15 cellular contexts compared by ENCODE assay signal in the genomic region with DNA sequence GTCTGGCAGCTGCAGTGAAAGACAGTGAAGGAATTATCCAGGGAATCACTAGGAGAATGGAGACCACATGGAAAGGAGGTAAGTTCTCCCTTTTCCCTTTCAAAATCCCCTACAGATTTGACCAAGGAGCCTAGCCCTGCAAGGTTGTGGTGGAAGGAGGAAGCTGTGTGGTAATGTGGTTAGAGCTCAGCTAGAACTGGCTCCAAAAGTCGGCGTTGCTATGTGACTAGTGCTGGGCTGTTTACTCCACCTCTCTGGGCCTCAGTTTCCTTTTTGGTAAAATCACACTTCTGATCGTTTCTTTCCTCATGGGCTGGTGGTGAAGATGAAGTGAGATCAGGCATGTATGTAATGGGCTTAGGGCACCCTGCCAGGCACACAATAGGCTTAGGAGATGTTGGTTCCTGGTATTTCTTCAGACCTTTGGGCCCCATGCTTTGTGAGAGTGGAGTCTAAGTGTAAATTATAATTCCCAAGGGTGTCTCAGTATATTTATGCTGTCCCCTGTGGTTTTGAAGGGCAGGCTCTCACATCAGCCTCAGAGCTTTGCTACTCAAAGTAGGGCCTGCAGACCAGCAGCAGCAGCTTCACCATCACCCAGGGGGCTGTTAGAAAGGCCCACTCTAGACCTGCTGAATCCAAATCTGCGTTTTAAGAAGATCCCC.
A peak's percentile ranks its signal among the peaks of the same experiment; 100 is the strongest.
DNase-seq lines count a peak whose midpoint lies in the region; ATAC-seq, FAIRE-seq and TF ChIP-seq lines count a peak whose summit lies in the region.
"Had no signal": no experiment of that assay in that cellular context is flagged by ENCODE, and none has a peak within 500 bp of the region (broad histone marks: within the 10 kb centered on the region; RNA-seq: fewer than 3 reads in every experiment).

No MANE protein-coding gene starts in this region.

- CTCF ChIA-PET in GM12878 (lab: Yijun Ruan, JAX): no interaction called here

- H3K27me3 ChIP-seq in GM12878 (replicated peaks in 1 of 2; ENCODE audit: control insufficient read depth in 2 of 2, insufficient read depth in 2 of 2, low read length in 1 of 2): no peaks in the 10 kb centered on the region
- no peaks in the 10 kb centered on the region for H3K27me3 ChIP-seq in suprapubic skin
- H3K27me3 ChIP-seq: tibial nerve had no signal

- TF ChIP-seq EP300 in GM12878 (IDR thresholded peaks at IDR 0.05; ENCODE audit: borderline replicate concordance in 1 of 2, control insufficient read depth in 1 of 2, low read depth in 2 of 2, low read length in 2 of 2) (no peak), suprapubic skin (IDR thresholded peaks at IDR 0.05) (no peak)

- H3K36me3 ChIP-seq in GM12878 (ENCODE audit: control insufficient read depth in 2 of 2, insufficient read depth in 2 of 2, low read length in 1 of 2): no peaks in the 10 kb centered on the region
- no peaks in the 10 kb centered on the region for H3K36me3 ChIP-seq in suprapubic skin
- H3K36me3 ChIP-seq: tibial nerve had no signal

- H4K20me1 ChIP-seq in GM12878 (ENCODE audit: control insufficient read depth, insufficient read depth): no peaks in the 10 kb centered on the region

- in situ Hi-C loops in GM12878 (cut with MboI): no loop called here

- H3K79me2 ChIP-seq in GM12878 (ENCODE audit: control insufficient read depth, insufficient read depth, low read length): no peaks in the 10 kb centered on the region

- no peak overlapping the region for H3K4me3 ChIP-seq in GM12878
- H3K4me3 ChIP-seq in suprapubic skin: no peak overlapping the region
- H3K4me3 ChIP-seq: tibial nerve had no signal

- TF ChIP-seq POLR2A in GM12878 (IDR thresholded peaks at IDR 0.05; ENCODE audit: low read depth, low read length): no peak
- TF ChIP-seq POLR2A in suprapubic skin (IDR thresholded peaks at IDR 0.05): no peak

- RAD21 ChIA-PET in GM12878 (lab: Charles Lee; ENCODE audit: unreplicated experiment): no interaction called here

- H3K9me3 ChIP-seq in GM12878 (replicated peaks; ENCODE audit: control insufficient read depth, insufficient read depth, low read length) (no peaks in the 10 kb centered on the region; the same call in 2 of the 3 replicates), suprapubic skin (no peaks in the 10 kb centered on the region)
- H3K9me3 ChIP-seq: tibial nerve had no signal

- SMC1A ChIA-PET in GM12878 (lab: Charles Lee; ENCODE audit: uncharacterized antibody, unreplicated experiment): interaction anchor here (0.9 kb wide), 1 partner anchor 138 kb away, joined by 4 read pairs; no protein-coding TSS in a partner anchor

- WGBS in GM12878 (ENCODE audit: insufficient coverage, insufficient replicate concordance, low lambda C conversion rate, missing lambda C conversion rate): 0% methylated on average over 4 of the region's 4 CpGs
- 74% methylated on average over 4 of the region's 4 CpGs for WGBS in suprapubic skin

- H2AFZ ChIP-seq in GM12878 (ENCODE audit: control insufficient read depth, low read depth, low read length): no peak overlapping the region

- POLR2A ChIA-PET in GM12878 (lab: Charles Lee): interaction anchor here (0.5 kb wide), 1 partner anchor 47 kb away, joined by 4 read pairs; no protein-coding TSS in a partner anchor

- H3K9ac ChIP-seq in GM12878 (ENCODE audit: control insufficient read depth, insufficient read depth, low read length): no peak overlapping the region

- H3K4me1 ChIP-seq in GM12878 (ENCODE audit: control insufficient read depth, insufficient read depth, low read length) (no peaks in the 10 kb centered on the region), suprapubic skin (no peaks in the 10 kb centered on the region)

- FAIRE-seq in GM12878 (lab: Jason Lieb, UNC): no peak

- DNase-seq in stimulated activated naive CD4-positive, alpha-beta T cell treated with Interleukin-2 at 50 U/mL for 16 hours (lab: John Stamatoyannopoulos, UW): peak; percentile 0
- DNase-seq in stimulated activated naive CD4-positive, alpha-beta T cell (lab: John Stamatoyannopoulos, UW): no peak
- DNase-seq in NCI-H69 (lab: John Stamatoyannopoulos, UW): peak; percentile 59
- no peak for DNase-seq in GM12878 (ENCODE audit: low read depth, low spot score)
- DNase-seq in NCI-H748 treated with DMSO at 0.1 percent for 48 hours (lab: John Stamatoyannopoulos, UW): no peak
- DNase-seq in suprapubic skin (ENCODE audit: low spot score in 2 of 2): no peak
- DNase-seq: AML-193, caudate nucleus, NCI-H1694 treated with DMSO at 0.1 percent for 48 hours, NCI-H524, T-helper 9 cell had no signal

- no peak for TF ChIP-seq RAD21 in GM12878 (IDR thresholded peaks at IDR 0.05; ENCODE audit: insufficient read depth, low read depth, low read length)

- peak; percentile 58 for ATAC-seq in GM12878
- ATAC-seq in HG03159 (IDR thresholded peaks at IDR 0.05; ENCODE audit: unreplicated experiment): no peak
- ATAC-seq in GM18520 (IDR thresholded peaks at IDR 0.05; ENCODE audit: unreplicated experiment): no peak

- TF ChIP-seq CTCF in GM12878 (IDR thresholded peaks at IDR 0.05 in 2 of 3, conservative IDR thresholded peaks at IDR 0.05 in 1 of 3; ENCODE audit: control insufficient read depth in 2 of 3, extremely low read depth in 1 of 3, insufficient read depth in 1 of 3, low read depth in 3 of 3, low read length in 3 of 3) (no peak), suprapubic skin (IDR thresholded peaks at IDR 0.05) (no peak)

- no TSS peak for BruUV-seq in GM12878 (replicated peaks; lab: Mats Ljungman, UMichigan)

- H3K27ac ChIP-seq in GM12878 (ENCODE audit: control insufficient read depth, insufficient read depth): no peak overlapping the region
- H3K27ac ChIP-seq in suprapubic skin: no peak overlapping the region
- H3K27ac ChIP-seq: RWPE1, tibial nerve had no signal

- intact Hi-C loops in GM12878 (cut with micrococcal nuclease; ENCODE audit: unreplicated experiment): no loop called here

- H3K4me2 ChIP-seq in GM12878 (ENCODE audit: control insufficient read depth, insufficient read depth): no peak overlapping the region

TF ChIP-seq in GM12878, 131 proteins besides CTCF, POLR2A, EP300 and RAD21:
- TF ChIP-seq PML (IDR thresholded peaks at IDR 0.05; ENCODE audit: low read length): no peak
- TF ChIP-seq RUNX3 (IDR thresholded peaks at IDR 0.05; ENCODE audit: low read length): peak; percentile 56

Comparison
In these comparisons a context has a peak if more than half of its experiments do, and no peak if none do; other contexts are left out.
1. DNase-seq: peak in stimulated activated naive CD4-positive, alpha-beta T cell treated with Interleukin-2 at 50 U/mL for 16 hours (single experiment) and NCI-H69 (single experiment); none in stimulated activated naive CD4-positive, alpha-beta T cell (0 of 6), GM12878 (single experiment), NCI-H748 treated with DMSO at 0.1 percent for 48 hours (single experiment) and suprapubic skin (0 of 2).